Comparison of ENCODE assay signal across 1 cellular context in genomic region chr2:119782308-119783027, GRCh38.
TF ChIP-seq lines count a peak whose summit lies in the region.

No MANE protein-coding gene starts in this region.

TF ChIP-seq in GM23338, 12 proteins besides CTCF, POLR2A, EP300 and RAD21 (continued from another document):
- TF ChIP-seq ZNF462 (CRISPR knock-in tag; IDR thresholded peaks at IDR 0.05) (no peak), NANOG (IDR thresholded peaks at IDR 0.05; ENCODE audit: borderline replicate concordance) (no peak), STAT1 (IDR thresholded peaks at IDR 0.05; ENCODE audit: unreplicated experiment) (no peak), ZNF331 (CRISPR knock-in tag; IDR thresholded peaks at IDR 0.05; ENCODE audit: low read depth) (no peak), EZH2 (IDR thresholded peaks at IDR 0.05; ENCODE audit: low read depth, unreplicated experiment) (no peak), ZNF114 (CRISPR knock-in tag; IDR thresholded peaks at IDR 0.05) (no peak)
